ENCODE assay signal across 8 cellular contexts in genomic region chr7:157337316-157338149, GRCh38. TPM values are rescaled to one million over a fixed set of nuclear protein-coding genes. Genes with fewer than 3 reads are reported as not detected.
DNase-seq lines count a peak whose midpoint lies in the region; ATAC-seq and TF ChIP-seq lines count a peak whose summit lies in the region.

No MANE protein-coding gene starts in this region.

- peaks cover 43% of the 10 kb centered on the region for H4K20me1 ChIP-seq in MM.1S (ENCODE audit: insufficient read depth, low read length)

- H3K27me3 ChIP-seq in HAP-1 (ENCODE audit: low read depth) (no peaks in the 10 kb centered on the region), MM.1S (replicated peaks; ENCODE audit: insufficient read depth, low read length) (peaks cover 4% of the 10 kb centered on the region; the same call in 1 of the 2 replicates), ectodermal cell (ENCODE audit: control insufficient read depth, insufficient read depth, low read length, poor library complexity, severe bottlenecking) (no peaks in the 10 kb centered on the region)

- in situ Hi-C loops in HAP-1 (cut with MboI; ENCODE audit: low sequenced_read_pairs) = no loop called here

- no peak overlapping the region for H2AFZ ChIP-seq in MM.1S (ENCODE audit: low read length)

- peaks cover 10% of the 10 kb centered on the region for H3F3A ChIP-seq in MM.1S (ENCODE audit: insufficient read depth, low read length)

- H3K27ac Mint-ChIP-seq in activated CD8-positive, alpha-beta T cell treated with anti-CD3 and anti-CD28 coated beads for 36 hours = peak overlapping the region; percentile 95

- peak; percentile 66 for ATAC-seq in activated CD8-positive, alpha-beta T cell treated with anti-CD3 and anti-CD28 coated beads for 36 hours

- peaks cover 52% of the 10 kb centered on the region for H3K79me2 ChIP-seq in MM.1S (ENCODE audit: low read length)

- peak overlapping the region; percentile 85 for H3K4me3 Mint-ChIP-seq in activated CD8-positive, alpha-beta T cell treated with anti-CD3 and anti-CD28 coated beads for 36 hours

- peak overlapping the region; percentile 68 for H3K9ac ChIP-seq in MM.1S (ENCODE audit: low read length)

- peak overlapping the region; percentile 77 for H3K4me2 ChIP-seq in MM.1S (ENCODE audit: low read depth, low read length)

- peaks cover 37% of the 10 kb centered on the region for H3K4me1 Mint-ChIP-seq in activated CD8-positive, alpha-beta T cell treated with anti-CD3 and anti-CD28 coated beads for 36 hours (ENCODE audit: low read depth)

- DNase-seq in GM10266 (ENCODE audit: extremely low spot score) = peak; percentile 88
- peak; percentile 7 to 69 for DNase-seq in HAP-1 (ENCODE audit: low spot score in 2 of 2)
- DNase-seq in MM.1S = peak; percentile 77
- DNase-seq in activated CD8-positive, alpha-beta T cell treated with anti-CD3 and anti-CD28 coated beads for 36 hours = peak; percentile 79
- peak; percentile 65 to 71 for DNase-seq in stimulated activated CD8-positive, alpha-beta memory T cell treated with anti-CD3 and anti-CD28 coated beads, Interleukin-2, amount 100 ng/mL, for 48 hours (ENCODE audit: low read depth in 2 of 2)
- DNase-seq in NCI-H128 (lab: John Stamatoyannopoulos, UW; ENCODE audit: unreplicated experiment) = no peak

- no peaks in the 10 kb centered on the region for H3K9me3 ChIP-seq in HAP-1
- no peaks in the 10 kb centered on the region for H3K9me3 ChIP-seq in MM.1S (replicated peaks; ENCODE audit: insufficient read depth, low read length)
- H3K9me3 ChIP-seq in ectodermal cell (ENCODE audit: control insufficient read depth, low read length) = no peaks in the 10 kb centered on the region
- H3K9me3 ChIP-seq in mesodermal cell (ENCODE audit: control insufficient read depth, low read length) = no peaks in the 10 kb centered on the region

- peaks cover 23% of the 10 kb centered on the region for H3K36me3 Mint-ChIP-seq in activated CD8-positive, alpha-beta T cell treated with anti-CD3 and anti-CD28 coated beads for 36 hours (ENCODE audit: low read depth)

- TF ChIP-seq CTCF in GM10266 (IDR thresholded peaks at IDR 0.05; ENCODE audit: control insufficient read depth, insufficient read depth, low read depth, missing control alignments) (no peak), MM.1S (IDR thresholded peaks at IDR 0.05; ENCODE audit: low read length) (no peak)
- no peak for TF ChIP-seq CTCF in activated CD8-positive, alpha-beta T cell treated with anti-CD3 and anti-CD28 coated beads for 36 hours (IDR thresholded peaks at IDR 0.05)

- H3K36me3 ChIP-seq in HAP-1 (replicated peaks) = no peaks in the 10 kb centered on the region; the same call in 1 of the 2 replicates
- H3K36me3 ChIP-seq in MM.1S (replicated peaks; ENCODE audit: insufficient read depth, low read length) = no peaks in the 10 kb centered on the region
- H3K36me3 ChIP-seq in ectodermal cell (ENCODE audit: control insufficient read depth, insufficient read depth, low read length) = no peaks in the 10 kb centered on the region
- H3K36me3 ChIP-seq in mesodermal cell (ENCODE audit: control insufficient read depth, insufficient read depth, low read length) = peaks cover 6% of the 10 kb centered on the region

- H3K27ac ChIP-seq in MM.1S (ENCODE audit: low read length) (peak overlapping the region; percentile 79; the same call in 1 of the 2 replicates), ectodermal cell (ENCODE audit: insufficient read depth, low read depth, low read length, poor library complexity, severe bottlenecking) (peak overlapping the region; percentile 97), mesodermal cell (ENCODE audit: low read depth, low read length, severe bottlenecking) (peak overlapping the region; percentile 97)

- no peaks in the 10 kb centered on the region for H3K9me3 Mint-ChIP-seq in activated CD8-positive, alpha-beta T cell treated with anti-CD3 and anti-CD28 coated beads for 36 hours

- peaks cover 4% of the 10 kb centered on the region for H3K27me3 Mint-ChIP-seq in activated CD8-positive, alpha-beta T cell treated with anti-CD3 and anti-CD28 coated beads for 36 hours

- POLR2A ChIA-PET in activated CD8-positive, alpha-beta T cell treated with anti-CD3 and anti-CD28 coated beads for 36 hours (lab: Charles Lee) = interaction anchor here (1.1 to 4.0 kb wide), 6 partner anchors 9 to 197 kb away, joined by 3 to 22 read pairs (median 4); no protein-coding TSS in a partner anchor

- WGBS in ectodermal cell, 2 experiments = 0% methylated on average over 59 of the region's 59 CpGs
- 0 to 1% methylated on average over 35 to 55 of the region's 59 CpGs for WGBS in mesodermal cell (ENCODE audit: insufficient coverage in 2 of 2), 2 experiments

- intact Hi-C loops in activated CD8-positive, alpha-beta T cell treated with anti-CD3 and anti-CD28 coated beads for 36 hours (cut with micrococcal nuclease) = loop anchor here (5.0 kb wide), 1 partner anchor 35 kb away; no protein-coding TSS in a partner anchor

- CTCF ChIA-PET in activated CD8-positive, alpha-beta T cell treated with anti-CD3 and anti-CD28 coated beads for 36 hours (lab: Charles Lee) = interaction anchor here (0.9 to 2.8 kb wide), 6 partner anchors 13 to 87 kb away, joined by 3 to 21 read pairs (median 4); no protein-coding TSS in a partner anchor

- peak overlapping the region; percentile 81 for H3K4me3 ChIP-seq in HAP-1
- peak overlapping the region; percentile 85 for H3K4me3 ChIP-seq in MM.1S (ENCODE audit: low read length)
- peak overlapping the region; percentile 92 for H3K4me3 ChIP-seq in ectodermal cell (ENCODE audit: insufficient read depth, low read depth, low read length)
- peak overlapping the region; percentile 86 for H3K4me3 ChIP-seq in mesodermal cell (ENCODE audit: extremely low read depth, insufficient read depth, low read length, poor library complexity, severe bottlenecking)

- peaks cover 13% of the 10 kb centered on the region for H3K4me1 ChIP-seq in HAP-1
- peaks cover 10% of the 10 kb centered on the region for H3K4me1 ChIP-seq in MM.1S (ENCODE audit: low read length)
- H3K4me1 ChIP-seq in ectodermal cell (ENCODE audit: control insufficient read depth, insufficient read depth, low read length) = no peaks in the 10 kb centered on the region
- peaks cover 14% of the 10 kb centered on the region for H3K4me1 ChIP-seq in mesodermal cell (ENCODE audit: control insufficient read depth, insufficient read depth, low read length, poor library complexity, severe bottlenecking)

- H3K9me2 ChIP-seq in MM.1S (replicated peaks; ENCODE audit: insufficient read depth, low read length) = no peaks in the 10 kb centered on the region

RNA-seq across cellular contexts. Expression of gene DNAJB6, which starts 0.7 kb away (rescaled TPM):
- total RNA-seq in activated CD8-positive, alpha-beta T cell treated with anti-CD3 and anti-CD28 coated beads for 36 hours = 10 to 100 TPM; 67.8 to 80.6 TPM
- 150 TPM for polyA plus RNA-seq in ectodermal cell (2013, experiment 1 of 4)
- 145 TPM for polyA plus RNA-seq in ectodermal cell (2013, experiment 2 of 4)
- polyA plus RNA-seq in ectodermal cell (2013, experiment 3 of 4) = 102 TPM
- 126 TPM for polyA plus RNA-seq in ectodermal cell (2013, experiment 4 of 4)
- 126 TPM for polyA plus RNA-seq in mesodermal cell (2013, experiment 1 of 2)
- polyA plus RNA-seq in mesodermal cell (2013, experiment 2 of 2) = 132 TPM
